In genomic region chr6:89792881-89793280, GRCh38 we compare ENCODE assay signal across 8 cellular contexts. TPM values are rescaled to one million over a fixed set of nuclear protein-coding genes. Genes with fewer than 3 reads are reported as not detected.
A peak's percentile ranks its signal among the peaks of the same experiment; 100 is the strongest.
DNase-seq lines count a peak whose midpoint lies in the region; ATAC-seq and TF ChIP-seq lines count a peak whose summit lies in the region.

No MANE protein-coding gene starts in this region.

- H3K4me3 Mint-ChIP-seq in HFFc6: no peak overlapping the region

- peaks cover 11% of the 10 kb centered on the region for H3K36me3 Mint-ChIP-seq in HFFc6 (ENCODE audit: low read depth)

- ATAC-seq in left lobe of liver: peak; percentile 99

- peak; percentile 1 for DNase-seq in AG09309 (ENCODE audit: low read depth)
- peak; percentile 3 for DNase-seq in GM04504 (ENCODE audit: low read depth)
- DNase-seq in HFFc6: peak; percentile 16
- peak; percentile 16 for DNase-seq in NCI-H226
- DNase-seq in amniotic epithelial cell (ENCODE audit: low read depth): peak; percentile 55
- peak; percentile 51 for DNase-seq in left lobe of liver (ENCODE audit: low spot score)
- no peak for DNase-seq in amniotic stem cell (lab: John Stamatoyannopoulos, UW)
- no peak for DNase-seq in NCI-H1436 (lab: John Stamatoyannopoulos, UW)

- no peaks in the 10 kb centered on the region for H3K9me3 Mint-ChIP-seq in HFFc6

- TF ChIP-seq CTCF in AG09309 (IDR thresholded peaks at IDR 0.05; ENCODE audit: control insufficient read depth, insufficient read depth, low read depth, low read length, missing control alignments) (peak; percentile 43), HFFc6 (IDR thresholded peaks at IDR 0.05) (peak; percentile 70)

- no peaks in the 10 kb centered on the region for H3K4me1 Mint-ChIP-seq in HFFc6 (ENCODE audit: low read depth)

- no peak overlapping the region for H3K4me3 ChIP-seq in AG09309 (ENCODE audit: control insufficient read depth, low read depth, low read length)

- H3K27ac Mint-ChIP-seq in HFFc6: no peak overlapping the region; the same call in 1 of the 2 replicates

- H3K27me3 Mint-ChIP-seq in HFFc6 (ENCODE audit: insufficient read depth): no peaks in the 10 kb centered on the region

RNA-seq across cellular contexts. Expression of gene MDN1, which starts 26.7 kb away (rescaled TPM):
- 10 to 100 TPM; 17.4 to 25.4 (median 18.4) TPM for total RNA-seq in HFFc6 (2021; fragmentation: NEBNext Ultra II Directional; extraction: Animal tissue kit (Norgen Biotek cat#: 25700))
- 35.1 TPM for total RNA-seq in left lobe of liver

RNA-seq across cellular contexts. Expression of gene CASP8AP2, which starts 36.8 kb away (rescaled TPM):
- 10 to 100 TPM in 5 of 6 experiments, 1 to 10 TPM in 1; 8.8 to 11.5 (median 10.8) TPM for total RNA-seq in HFFc6 (2021; fragmentation: NEBNext Ultra II Directional; extraction: Animal tissue kit (Norgen Biotek cat#: 25700))
- total RNA-seq in left lobe of liver: 4.6 TPM

Comparison
In these comparisons a context has a peak if more than half of its experiments do, and no peak if none do; other contexts are left out.
1. DNase-seq: peak in AG09309 (single experiment), GM04504 (single experiment), HFFc6 (single experiment), NCI-H226 (single experiment), amniotic epithelial cell (single experiment) and left lobe of liver (single experiment); none in amniotic stem cell (single experiment) and NCI-H1436 (single experiment).